In genomic region chr16:75081179-75081859, GRCh38 we compare ENCODE assay signal across 23 cellular contexts. TPM values are rescaled to one million over a fixed set of nuclear protein-coding genes. Genes with fewer than 3 reads are reported as not detected.
DNase-seq lines count a peak whose midpoint lies in the region; ATAC-seq, FAIRE-seq and TF ChIP-seq lines count a peak whose summit lies in the region.
"Had no signal": no experiment of that assay in that cellular context is flagged by ENCODE, and none has a peak within 500 bp of the region (broad histone marks: within the 10 kb centered on the region; RNA-seq: fewer than 3 reads in every experiment).

No MANE protein-coding gene starts in this region.

- RAD21 ChIA-PET in GM12878 (lab: Charles Lee; ENCODE audit: unreplicated experiment), result no interaction called here

- no peak for TF ChIP-seq RAD21 in GM12878 (IDR thresholded peaks at IDR 0.05; ENCODE audit: insufficient read depth, low read depth, low read length)

- peaks cover 43% of the 10 kb centered on the region for H3K36me3 Mint-ChIP-seq in T-helper 1 cell treated with Interleukin-12 subunit alpha and Interleukin-12 subunit beta and Interleukin-4 antibody, amounts not matched to agents 30 μg/mL and 1 μg/mL, for 36 hours (ENCODE audit: low read depth)
- H3K36me3 Mint-ChIP-seq in neural progenitor cell, result peaks cover 31% of the 10 kb centered on the region
- peaks cover 6% of the 10 kb centered on the region for H3K36me3 Mint-ChIP-seq in activated T-cell treated with anti-CD3 and anti-CD28 coated beads, Interleukin-2, amount 50 U/mL, for 24 hours (ENCODE audit: low read depth)

- H3K27me3 Mint-ChIP-seq in T-helper 1 cell treated with Interleukin-12 subunit alpha and Interleukin-12 subunit beta and Interleukin-4 antibody, amounts not matched to agents 30 μg/mL and 1 μg/mL, for 36 hours (ENCODE audit: low read depth), result no peaks in the 10 kb centered on the region
- H3K27me3 Mint-ChIP-seq in neural progenitor cell (ENCODE audit: insufficient read depth, low read depth), result peaks cover 3% of the 10 kb centered on the region
- H3K27me3 Mint-ChIP-seq in activated T-cell treated with anti-CD3 and anti-CD28 coated beads, Interleukin-2, amount 50 U/mL, for 24 hours, result no peaks in the 10 kb centered on the region
- H3K27me3 Mint-ChIP-seq: activated naive CD4-positive, alpha-beta T cell treated with anti-CD3 and anti-CD28 coated beads, Interleukin-2, amount 10 ng/mL, durations not matched to agents 7 days and 5 days had no signal

- SMC1A ChIA-PET in GM12878 (lab: Charles Lee; ENCODE audit: uncharacterized antibody, unreplicated experiment), result no interaction called here

- H2AFZ ChIP-seq in GM12878 (ENCODE audit: control insufficient read depth, low read depth, low read length) (no peak overlapping the region), neural progenitor cell (replicated peaks) (no peak overlapping the region)
- H2AFZ ChIP-seq: PC-9 had no signal

- in situ Hi-C loops in GM12878 (cut with MboI), result no loop called here

- intact Hi-C loops in GM12878 (cut with micrococcal nuclease; ENCODE audit: unreplicated experiment), result no loop called here

- WGBS in GM12878 (ENCODE audit: insufficient coverage, insufficient replicate concordance, low lambda C conversion rate, missing lambda C conversion rate), result 11% methylated on average over 6 of the region's 6 CpGs

- H3K9me3 Mint-ChIP-seq in T-helper 1 cell treated with Interleukin-12 subunit alpha and Interleukin-12 subunit beta and Interleukin-4 antibody, amounts not matched to agents 30 μg/mL and 1 μg/mL, for 36 hours, result peaks cover 12% of the 10 kb centered on the region
- H3K9me3 Mint-ChIP-seq in neural progenitor cell, result peaks cover 14% of the 10 kb centered on the region
- H3K9me3 Mint-ChIP-seq in activated T-cell treated with anti-CD3 and anti-CD28 coated beads, Interleukin-2, amount 50 U/mL, for 24 hours, result peaks cover 3% of the 10 kb centered on the region

- no peaks in the 10 kb centered on the region for H3K27me3 ChIP-seq in GM12878 (replicated peaks in 1 of 2; ENCODE audit: control insufficient read depth in 2 of 2, insufficient read depth in 2 of 2, low read length in 1 of 2)
- no peaks in the 10 kb centered on the region for H3K27me3 ChIP-seq in neural progenitor cell
- H3K27me3 ChIP-seq: tibial artery had no signal

- peak; percentile 58 for ATAC-seq in HG03378 (IDR thresholded peaks at IDR 0.05; ENCODE audit: unreplicated experiment)
- peak; percentile 58 for ATAC-seq in GM12878

- H3K9ac ChIP-seq in GM12878 (ENCODE audit: control insufficient read depth, insufficient read depth, low read length) (no peak overlapping the region), neural progenitor cell (no peak overlapping the region)

- FAIRE-seq in GM12878 (lab: Jason Lieb, UNC), result no peak
- FAIRE-seq: A204.1, endothelial cell of umbilical vein, keratinocyte had no signal

- peaks cover 5% of the 10 kb centered on the region for H3K79me2 ChIP-seq in GM12878 (ENCODE audit: control insufficient read depth, insufficient read depth, low read length)
- H3K79me2 ChIP-seq in neural progenitor cell (ENCODE audit: low read depth), result peaks cover 94% of the 10 kb centered on the region

- no peak for DNase-seq in T-helper 1 cell
- no peak for DNase-seq in GM12878 (ENCODE audit: low read depth, low spot score)
- no peak for DNase-seq in neural progenitor cell (ENCODE audit: low spot score)
- DNase-seq in nucleus accumbens (lab: John Stamatoyannopoulos, UW), result no peak
- no peak for DNase-seq in activated T-cell treated with anti-CD3 and anti-CD28 coated beads, Interleukin-2, amount 50 U/mL, for 24 hours
- DNase-seq in central memory CD4-positive, alpha-beta T cell, result no peak
- DNase-seq: activated naive CD4-positive, alpha-beta T cell treated with anti-CD3 and anti-CD28 coated beads, Interleukin-2, amount 10 ng/mL, durations not matched to agents 7 days and 5 days; C1 segment of cervical spinal cord; cortex of kidney; foreskin fibroblast; GOT3; hippocampal formation; KG1; NCI-H1105 treated with DMSO at 0.1 percent for 48 hours; PC-9; stimulated activated CD4-positive, alpha-beta T cell treated with anti-CD3 and anti-CD28 coated beads, Interleukin-12 subunit alpha, Interleukin-12 subunit beta, amount 100 ng/mL, for 4 hours; tibial artery had no signal

- H3K4me1 ChIP-seq in GM12878 (ENCODE audit: control insufficient read depth, insufficient read depth, low read length) (peaks cover 9% of the 10 kb centered on the region), neural progenitor cell (no peaks in the 10 kb centered on the region)

- no peaks in the 10 kb centered on the region for H3F3A ChIP-seq in neural progenitor cell (ENCODE audit: low read depth)

- no TSS peak for BruUV-seq in GM12878 (replicated peaks; lab: Mats Ljungman, UMichigan)

- H4K20me1 ChIP-seq in GM12878 (ENCODE audit: control insufficient read depth, insufficient read depth) (no peaks in the 10 kb centered on the region; the same call in 1 of the 2 replicates), neural progenitor cell (ENCODE audit: low read depth) (peaks cover 35% of the 10 kb centered on the region)

- no peak overlapping the region for H3K4me3 Mint-ChIP-seq in T-helper 1 cell treated with Interleukin-12 subunit alpha and Interleukin-12 subunit beta and Interleukin-4 antibody, amounts not matched to agents 30 μg/mL and 1 μg/mL, for 36 hours
- H3K4me3 Mint-ChIP-seq in neural progenitor cell, result no peak overlapping the region
- H3K4me3 Mint-ChIP-seq in activated T-cell treated with anti-CD3 and anti-CD28 coated beads, Interleukin-2, amount 50 U/mL, for 24 hours, result no peak overlapping the region
- H3K4me3 Mint-ChIP-seq: activated naive CD4-positive, alpha-beta T cell treated with anti-CD3 and anti-CD28 coated beads, Interleukin-2, amount 10 ng/mL, durations not matched to agents 7 days and 5 days had no signal

- H3K4me3 ChIP-seq in GM12878 (no peak overlapping the region), neural progenitor cell (no peak overlapping the region)
- H3K4me3 ChIP-seq: PC-9, tibial artery had no signal

- CTCF ChIA-PET in GM12878 (lab: Yijun Ruan, JAX), result no interaction called here

- H3K9me3 ChIP-seq in GM12878 (replicated peaks; ENCODE audit: control insufficient read depth, insufficient read depth, low read length) (no peaks in the 10 kb centered on the region), neural progenitor cell (ENCODE audit: low read depth) (no peaks in the 10 kb centered on the region)
- H3K9me3 ChIP-seq: tibial artery had no signal

- TF ChIP-seq POLR2A in GM12878 (IDR thresholded peaks at IDR 0.05; ENCODE audit: low read depth, low read length), result no peak

- peak overlapping the region; percentile 15; the same call in 1 of the 2 replicates for H3K4me2 ChIP-seq in GM12878 (ENCODE audit: control insufficient read depth, insufficient read depth)
- no peak overlapping the region for H3K4me2 ChIP-seq in neural progenitor cell
- H3K4me2 ChIP-seq: PC-9 had no signal

- H3K4me1 Mint-ChIP-seq in T-helper 1 cell treated with Interleukin-12 subunit alpha and Interleukin-12 subunit beta and Interleukin-4 antibody, amounts not matched to agents 30 μg/mL and 1 μg/mL, for 36 hours (ENCODE audit: low read depth), result peaks cover 66% of the 10 kb centered on the region
- peaks cover 6% of the 10 kb centered on the region for H3K4me1 Mint-ChIP-seq in neural progenitor cell
- H3K4me1 Mint-ChIP-seq in activated T-cell treated with anti-CD3 and anti-CD28 coated beads, Interleukin-2, amount 50 U/mL, for 24 hours (ENCODE audit: low read depth), result peaks cover 41% of the 10 kb centered on the region

- H3K27ac ChIP-seq in GM12878 (ENCODE audit: control insufficient read depth, insufficient read depth) (no peak overlapping the region), neural progenitor cell (no peak overlapping the region)
- H3K27ac ChIP-seq: PC-9, tibial artery had no signal

- POLR2A ChIA-PET in GM12878 (lab: Charles Lee), result no interaction called here

- TF ChIP-seq EP300 in GM12878 (IDR thresholded peaks at IDR 0.05; ENCODE audit: borderline replicate concordance in 1 of 2, control insufficient read depth in 1 of 2, low read depth in 2 of 2, low read length in 2 of 2), result no peak

- peak overlapping the region; percentile 8 for H3K27ac Mint-ChIP-seq in T-helper 1 cell treated with Interleukin-12 subunit alpha and Interleukin-12 subunit beta and Interleukin-4 antibody, amounts not matched to agents 30 μg/mL and 1 μg/mL, for 36 hours
- peak overlapping the region; percentile 78 for H3K27ac Mint-ChIP-seq in neural progenitor cell
- no peak overlapping the region for H3K27ac Mint-ChIP-seq in activated T-cell treated with anti-CD3 and anti-CD28 coated beads, Interleukin-2, amount 50 U/mL, for 24 hours
- H3K27ac Mint-ChIP-seq: activated naive CD4-positive, alpha-beta T cell treated with anti-CD3 and anti-CD28 coated beads, Interleukin-2, amount 10 ng/mL, durations not matched to agents 7 days and 5 days had no signal

- TF ChIP-seq CTCF in GM12878 (IDR thresholded peaks at IDR 0.05 in 2 of 3, conservative IDR thresholded peaks at IDR 0.05 in 1 of 3; ENCODE audit: control insufficient read depth in 2 of 3, extremely low read depth in 1 of 3, insufficient read depth in 1 of 3, low read depth in 3 of 3, low read length in 3 of 3) (no peak), neural progenitor cell (IDR thresholded peaks at IDR 0.05) (no peak)

- H3K36me3 ChIP-seq in GM12878 (ENCODE audit: control insufficient read depth in 2 of 2, insufficient read depth in 2 of 2, low read length in 1 of 2), result peaks cover 0 to 1% of the 10 kb centered on the region in 2 experiments; a peak in 1 of 4 replicates
- no peaks in the 10 kb centered on the region for H3K36me3 ChIP-seq in neural progenitor cell
- H3K36me3 ChIP-seq: tibial artery had no signal

TF ChIP-seq in GM12878, 131 proteins besides CTCF, POLR2A, EP300 and RAD21 (continues in another document):
- TF ChIP-seq MYC (IDR thresholded peaks at IDR 0.05; ENCODE audit: insufficient read depth, insufficient read length, insufficient replicate concordance, low read length, severe bottlenecking) (no peak), ZBED1 (IDR thresholded peaks at IDR 0.05; ENCODE audit: borderline replicate concordance) (no peak)

RNA-seq across cellular contexts. Expression of gene LDHD, which starts 35.3 kb away (rescaled TPM):
- not detected in 2 replicates for total RNA-seq in GM12878 (2013; cell fraction: nucleolus; rRNA removed)
- total RNA-seq in GM12878 (2014; rRNA removed) (not detected in 2 replicates), GM12878 (2014; rRNA removed; fragmentation: Illumina TruSeq; extraction: Trizol) (not detected in 2 replicates), GM12878 (2021) (0.10 TPM in 1 of 2 replicates, not detected in the other), neural progenitor cell (ENCODE audit: low replicate concordance) (0.60 and 3.8 TPM in 2 replicates)
- not detected for polyA plus RNA-seq in GM12878 (2011; ENCODE audit: low read depth)
- polyA plus RNA-seq in GM12878 (2011; rRNA removed) (not detected in 2 replicates), GM12878 (2014; fragmentation: Illumina TruSeq; extraction: Trizol) (not detected in 2 replicates), GM12878 (2014; fragmentation: Nextera tagmentation; extraction: Ambion mirVana) (not detected), GM12878 (2014; rRNA removed) (0.04 and 0.12 TPM in 2 replicates), GM12878 (2016; fragmentation: Nextera tagmentation; extraction: Ambion mirVana) (not detected)
- polyA plus RNA-seq in GM12878 (2011; cell fraction: cytosol; rRNA removed), result not detected in 2 replicates
- not detected in 2 replicates for polyA plus RNA-seq in GM12878 (2011; cell fraction: nucleus; rRNA removed)
- not detected in 2 replicates for polyA plus RNA-seq in GM12878 (2012)
- polyA minus RNA-seq in GM12878 (2011; rRNA and poly(A)+ RNA removed), result not detected in 2 replicates
- not detected in 2 replicates for polyA minus RNA-seq in GM12878 (2011; cell fraction: cytosol; rRNA and poly(A)+ RNA removed)
- polyA minus RNA-seq in GM12878 (2011; cell fraction: nucleus; rRNA and poly(A)+ RNA removed), result not detected in 2 replicates
- total RNA-seq: endothelial cell of umbilical vein had no signal
- polyA plus RNA-seq: neural cell had no signal
